Comparison of ENCODE assay signal across 8 cellular contexts in genomic region chr17:82449883-82450356, GRCh38. TPM values are rescaled to one million over a fixed set of nuclear protein-coding genes. Genes with fewer than 3 reads are reported as not detected.
DNase-seq lines count a peak whose midpoint lies in the region; ATAC-seq and TF ChIP-seq lines count a peak whose summit lies in the region.

No MANE protein-coding gene starts in this region.

- ATAC-seq in GM21423 (IDR thresholded peaks at IDR 0.05; ENCODE audit: unreplicated experiment) = no peak
- ATAC-seq in HG03342 (IDR thresholded peaks at IDR 0.05; ENCODE audit: unreplicated experiment) = no peak

- peaks cover 8% of the 10 kb centered on the region for H3K36me3 ChIP-seq in CD8-positive, alpha-beta memory T cell (ENCODE audit: insufficient read depth, low read length)

- peak in 2 of 5 donors; percentile 13 to 47 for DNase-seq in CD8-positive, alpha-beta memory T cell
- no peak for DNase-seq in LNCaP clone FGC (ENCODE audit: low read depth)
- peak; percentile 52 for DNase-seq in activated naive CD4-positive, alpha-beta T cell treated with anti-CD3 and anti-CD28 coated beads, Interleukin-2, amount 50 U/mL, for 16 hours
- peak; percentile 62 for DNase-seq in stimulated activated CD4-positive, alpha-beta T cell treated with anti-CD3 and anti-CD28 coated beads, Interleukin-4, amount 100 ng/mL, for 24 hours
- DNase-seq in AG20443 (ENCODE audit: low spot score) = no peak

- H3K27ac Mint-ChIP-seq in CD8-positive, alpha-beta memory T cell = peak overlapping the region; percentile 92 to 100 (median 98)

- H3K27me3 Mint-ChIP-seq in CD8-positive, alpha-beta memory T cell = no peaks in the 10 kb centered on the region

- TF ChIP-seq CTCF in LNCaP clone FGC (IDR thresholded peaks at IDR 0.05; ENCODE audit: control insufficient read depth, extremely low read depth, insufficient read depth) = no peak

- H3K9me3 ChIP-seq in CD8-positive, alpha-beta memory T cell (ENCODE audit: low read length) = no peaks in the 10 kb centered on the region
- H3K9me3 ChIP-seq in iPS-18c (ENCODE audit: control insufficient read depth, insufficient read depth, low read length) = peaks cover 2% of the 10 kb centered on the region

- H3K27ac ChIP-seq in CD8-positive, alpha-beta memory T cell (ENCODE audit: low read depth, low read length) = peak overlapping the region; percentile 92

- no peaks in the 10 kb centered on the region for H3K27me3 ChIP-seq in CD8-positive, alpha-beta memory T cell (ENCODE audit: insufficient read depth, low read length, poor library complexity, severe bottlenecking)

- no peaks in the 10 kb centered on the region for H3K9me3 Mint-ChIP-seq in CD8-positive, alpha-beta memory T cell

- CTCF ChIA-PET in CD8-positive, alpha-beta memory T cell (lab: Charles Lee) = interaction anchor here (1.0 to 1.4 kb wide), 3 partner anchors 8 to 101 kb away, joined by 3 to 5 read pairs (median 4); partner anchors contain the start of gene NARF

- peaks cover 29 to 45% (median 33%) of the 10 kb centered on the region in 3 donors for H3K4me1 Mint-ChIP-seq in CD8-positive, alpha-beta memory T cell

- H3K4me3 Mint-ChIP-seq in CD8-positive, alpha-beta memory T cell = peak overlapping the region; percentile 90 to 99 (median 95)

- POLR2A ChIA-PET in CD8-positive, alpha-beta memory T cell (lab: Charles Lee) = interaction anchor here (1.2 to 1.6 kb wide), 3 partner anchors 8 to 70 kb away, joined by 3 to 15 read pairs (median 12); partner anchors contain the start of genes FOXK2 and NARF

- H3K4me3 ChIP-seq in CD8-positive, alpha-beta memory T cell (ENCODE audit: low read length) = peak overlapping the region; percentile 97
- H3K4me3 ChIP-seq in LNCaP clone FGC (ENCODE audit: low read depth, low read length) (peak overlapping the region; percentile 87), iPS-18c (ENCODE audit: insufficient read depth, low read depth, low read length) (peak overlapping the region; percentile 97)

- H3K36me3 Mint-ChIP-seq in CD8-positive, alpha-beta memory T cell = peaks cover 0 to 29% (median 0%) of the 10 kb centered on the region in 3 donors

- H3K4me1 ChIP-seq in CD8-positive, alpha-beta memory T cell (ENCODE audit: insufficient read depth, low read length) = peaks cover 29% of the 10 kb centered on the region

RNA-seq across cellular contexts. Expression of gene CYBC1, which starts 0.6 kb away (rescaled TPM):
- 100 to 1,000 TPM; 184 to 189 TPM for total RNA-seq in CD8-positive, alpha-beta memory T cell
- polyA plus RNA-seq in CD8-positive, alpha-beta memory T cell = 175 TPM

RNA-seq across cellular contexts. Expression of gene NARF, which starts 8.6 kb away (rescaled TPM):
- 10 to 100 TPM; 62.2 to 63.0 TPM for total RNA-seq in CD8-positive, alpha-beta memory T cell
- polyA plus RNA-seq in CD8-positive, alpha-beta memory T cell = 95.3 TPM

RNA-seq across cellular contexts. Expression of gene OGFOD3, which starts 31.5 kb away (rescaled TPM):
- total RNA-seq in CD8-positive, alpha-beta memory T cell = 10 to 100 TPM; 27.9 to 28.4 TPM
- polyA plus RNA-seq in CD8-positive, alpha-beta memory T cell = 29.9 TPM

RNA-seq across cellular contexts. Expression of gene HEXD, which starts 31.8 kb away (rescaled TPM):
- total RNA-seq in CD8-positive, alpha-beta memory T cell = 10 to 100 TPM; 29.6 to 30.4 TPM
- polyA plus RNA-seq in CD8-positive, alpha-beta memory T cell = 10.6 TPM

Comparison
In these comparisons a context has a peak if more than half of its experiments do, and no peak if none do; other contexts are left out.
1. DNase-seq: peak in activated naive CD4-positive, alpha-beta T cell treated with anti-CD3 and anti-CD28 coated beads, Interleukin-2, amount 50 U/mL, for 16 hours (single experiment) and stimulated activated CD4-positive, alpha-beta T cell treated with anti-CD3 and anti-CD28 coated beads, Interleukin-4, amount 100 ng/mL, for 24 hours (single experiment); none in LNCaP clone FGC (single experiment) and AG20443 (single experiment).
2. Peak in every context shown above with its lines, with median percentiles within 50 percentile points of each other: H3K4me3 ChIP-seq.